In the genomic region with DNA sequence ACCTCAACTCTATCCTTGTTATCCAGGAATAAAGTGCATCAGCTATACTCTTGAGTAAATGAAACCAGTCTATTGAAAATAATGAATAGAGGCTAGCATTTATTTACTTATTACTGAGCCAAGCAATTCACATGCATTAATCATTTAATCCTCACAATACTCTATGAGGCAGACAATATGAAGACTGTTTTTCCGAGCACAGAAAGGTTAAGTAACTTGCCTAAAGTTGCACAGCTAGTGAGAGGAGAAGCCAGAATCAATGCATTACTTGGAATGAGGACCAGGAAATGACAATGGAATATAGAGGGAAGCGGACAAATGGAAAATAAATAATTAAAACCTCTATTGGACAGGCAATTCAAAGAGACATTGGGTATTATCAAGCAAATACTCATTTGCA, we compare ENCODE assay signal across 10 cellular contexts.
"Had no signal": no experiment of that assay in that cellular context is flagged by ENCODE, and none has a peak within 500 bp of the region (broad histone marks: within the 10 kb centered on the region; RNA-seq: fewer than 3 reads in every experiment).

No MANE protein-coding gene starts in this region.

- H3K4me2 ChIP-seq: GM23338 had no signal

- H3K36me3 ChIP-seq: HAP-1 had no signal

- H3K9me3 ChIP-seq: HAP-1 had no signal

- DNase-seq: GM23248, GOT3, H7, H9, HCEC 1CT, HFFc6 had no signal

- H3K4me3 Mint-ChIP-seq: GM23338, H9, HFFc6 had no signal

- H3K4me3 ChIP-seq: GM23338, HAP-1 had no signal

- H3K27ac Mint-ChIP-seq: GM23338, H9, HFFc6 had no signal

- H2AFZ ChIP-seq: GM23338 had no signal

- ATAC-seq: GM23338, HCT116 had no signal

- FAIRE-seq: H54 had no signal

- H3K9me3 Mint-ChIP-seq: GM23338, H9, HFFc6 had no signal
